11 cellular contexts compared by ENCODE assay signal in genomic region chr10:91206427-91206826, GRCh38. TPM values are rescaled to one million over a fixed set of nuclear protein-coding genes. Genes with fewer than 3 reads are reported as not detected.
DNase-seq lines count a peak whose midpoint lies in the region; ATAC-seq lines count a peak whose summit lies in the region.
"Had no signal": no experiment of that assay in that cellular context is flagged by ENCODE, and none has a peak within 500 bp of the region (broad histone marks: within the 10 kb centered on the region; RNA-seq: fewer than 3 reads in every experiment).

No MANE protein-coding gene starts in this region.

- peak; percentile 43 for ATAC-seq in GM21619 (IDR thresholded peaks at IDR 0.05; ENCODE audit: unreplicated experiment)
- no peak for ATAC-seq in sciatic nerve

- H2BK120ac ChIP-seq in mesendoderm (ENCODE audit: low read depth, low read length), result no peak overlapping the region

- WGBS in mesendoderm (ENCODE audit: extremely low coverage, insufficient coverage, low lambda C conversion rate), result no CpG with 5 or more reads among the region's 1 CpG

- no peak overlapping the region for H3K23ac ChIP-seq in mesendoderm (ENCODE audit: low read length)

- H3K79me1 ChIP-seq in mesendoderm (ENCODE audit: low read length), result no peaks in the 10 kb centered on the region

- H2BK5ac ChIP-seq in mesendoderm (ENCODE audit: low read length), result no peak overlapping the region

- no peak overlapping the region for H4K5ac ChIP-seq in mesendoderm (ENCODE audit: low read length)

- no peak overlapping the region for H3K4me3 ChIP-seq in mesendoderm (ENCODE audit: low read length)
- H3K4me3 ChIP-seq: smooth muscle cell had no signal

- H3K56ac ChIP-seq in mesendoderm (ENCODE audit: low read length), result no peak overlapping the region

- no peaks in the 10 kb centered on the region for H3K79me2 ChIP-seq in mesendoderm (ENCODE audit: control insufficient read depth, insufficient read depth, low read length)

- H3K4me2 ChIP-seq in mesendoderm (ENCODE audit: low read length), result no peak overlapping the region
- H3K4me2 ChIP-seq: smooth muscle cell had no signal

- no peak overlapping the region for H3K4ac ChIP-seq in mesendoderm (ENCODE audit: low read depth, low read length)

- H2AK5ac ChIP-seq in mesendoderm (ENCODE audit: low read length), result no peak overlapping the region

- intact Hi-C loops in sciatic nerve (cut with DNase I), result no loop called here

- no peak overlapping the region for H3K9ac ChIP-seq in mesendoderm (ENCODE audit: low read length)

- no peak overlapping the region for H4K8ac ChIP-seq in mesendoderm (ENCODE audit: low read depth, low read length)

- no peaks in the 10 kb centered on the region for H3K36me3 ChIP-seq in mesendoderm (ENCODE audit: control insufficient read depth, insufficient read depth, low read length)

- H3K27ac ChIP-seq in mesendoderm (ENCODE audit: low read depth, low read length), result no peak overlapping the region

- H3K18ac ChIP-seq in mesendoderm (ENCODE audit: low read length), result no peak overlapping the region

- H3K4me1 ChIP-seq in mesendoderm (ENCODE audit: control insufficient read depth, low read depth, low read length), result no peaks in the 10 kb centered on the region

- no peaks in the 10 kb centered on the region for H3K27me3 ChIP-seq in mesendoderm (ENCODE audit: insufficient read depth, low read length, poor library complexity)

- H2BK15ac ChIP-seq in mesendoderm (replicated peaks; ENCODE audit: low read depth), result no peak overlapping the region

- DNase-seq in NCI-H345 (lab: John Stamatoyannopoulos, UW), result peak; percentile 7
- no peak for DNase-seq in NCI-H345 treated with DMSO at 0.1 percent for 48 hours (lab: John Stamatoyannopoulos, UW; ENCODE audit: unreplicated experiment)
- peak; percentile 11 for DNase-seq in NCI-H748 (lab: John Stamatoyannopoulos, UW; ENCODE audit: unreplicated experiment)
- peak; percentile 45 for DNase-seq in mesendoderm
- DNase-seq in sciatic nerve (ENCODE audit: low spot score), result no peak
- DNase-seq in anterior cingulate cortex (lab: John Stamatoyannopoulos, UW), result no peak
- no peak for DNase-seq in hepatic stellate cell (ENCODE audit: low spot score)
- DNase-seq: ACHN, amygdala had no signal

RNA-seq across cellular contexts. Expression of gene PCGF5, which starts 14.0 kb away (rescaled TPM):
- polyA plus RNA-seq in mesendoderm (2013, experiment 1 of 2), result 10.6 TPM
- 11.0 TPM for polyA plus RNA-seq in mesendoderm (2013, experiment 2 of 2)
- 54.2 TPM for total RNA-seq in sciatic nerve

Comparison
In these comparisons a context has a peak if more than half of its experiments do, and no peak if none do; other contexts are left out.
1. DNase-seq: peak in NCI-H345 (single experiment), NCI-H748 (single experiment) and mesendoderm (single experiment); none in NCI-H345 treated with DMSO at 0.1 percent for 48 hours (single experiment), sciatic nerve (single experiment), anterior cingulate cortex (0 of 58) and hepatic stellate cell (single experiment).